Comparison of ENCODE assay signal across 23 cellular contexts in genomic region chr6:80633412-80633811, GRCh38.
"Had no signal": no experiment of that assay in that cellular context is flagged by ENCODE, and none has a peak within 500 bp of the region (broad histone marks: within the 10 kb centered on the region; RNA-seq: fewer than 3 reads in every experiment).

No MANE protein-coding gene starts in this region.

- H3K36me3 ChIP-seq: esophagus muscularis mucosa, gastroesophageal sphincter, heart left ventricle, left lung, lower lobe of right lung had no signal

- H2AFZ ChIP-seq: hepatocyte had no signal

- H3K27ac ChIP-seq: coronary artery, dorsolateral prefrontal cortex, esophagus muscularis mucosa, foreskin keratinocyte, gastroesophageal sphincter, heart left ventricle, hepatocyte, left lung, lower lobe of right lung had no signal

- H3K4me2 ChIP-seq: hepatocyte had no signal

- H3K9me3 ChIP-seq: lower lobe of right lung, mucosa of descending colon had no signal

- H3K79me2 ChIP-seq: hepatocyte had no signal

- ATAC-seq: foreskin keratinocyte; gastroesophageal sphincter; heart left ventricle; left cardiac atrium; left lung; left ventricle myocardium superior; lower lobe of right lung; mucosa of descending colon; naive thymus-derived CD8-positive, alpha-beta T cell had no signal

- H3K4me3 ChIP-seq: coronary artery, dorsolateral prefrontal cortex, esophagus muscularis mucosa, gastroesophageal sphincter, heart left ventricle, hepatocyte, left lung, lower lobe of right lung, mucosa of descending colon had no signal

- H3K27me3 ChIP-seq: dorsolateral prefrontal cortex, esophagus muscularis mucosa, foreskin keratinocyte, gastroesophageal sphincter, heart left ventricle, hepatocyte, left lung had no signal

- H3K4me1 ChIP-seq: esophagus muscularis mucosa, gastroesophageal sphincter, heart left ventricle, lower lobe of right lung had no signal

- DNase-seq: dermis blood vessel endothelial cell; dorsolateral prefrontal cortex; effector CD4-positive, alpha-beta T cell; effector memory CD4-positive, alpha-beta T cell; foreskin keratinocyte; heart left ventricle; hypothalamus; immature natural killer cell; left cardiac atrium; left lung; left ventricle myocardium superior; lower lobe of right lung; mesenchymal stem cell; mucosa of descending colon; naive B cell; naive thymus-derived CD8-positive, alpha-beta T cell had no signal

- FAIRE-seq: endothelial cell of umbilical vein, frontal cortex, keratinocyte had no signal
